9 cellular contexts compared by ENCODE assay signal in genomic region chr6:12890171-12890790, GRCh38.
DNase-seq lines count a peak whose midpoint lies in the region; ATAC-seq and TF ChIP-seq lines count a peak whose summit lies in the region.
"Had no signal": no experiment of that assay in that cellular context is flagged by ENCODE, and none has a peak within 500 bp of the region (broad histone marks: within the 10 kb centered on the region; RNA-seq: fewer than 3 reads in every experiment).

No MANE protein-coding gene starts in this region.

- H3K36me3 Mint-ChIP-seq in activated CD4-positive, alpha-beta T cell treated with anti-CD3 and anti-CD28 coated beads, Interleukin-2, amount 10 ng/mL, durations not matched to agents 24 days and 14 days (ENCODE audit: low read depth), result no peaks in the 10 kb centered on the region

- no peak overlapping the region for H3K27ac Mint-ChIP-seq in activated CD4-positive, alpha-beta T cell treated with anti-CD3 and anti-CD28 coated beads, Interleukin-2, amount 10 ng/mL, durations not matched to agents 24 days and 14 days

- no peaks in the 10 kb centered on the region for H3K27me3 ChIP-seq in kidney epithelial cell (ENCODE audit: control insufficient read depth, insufficient read depth, low read length)
- H3K27me3 ChIP-seq: sigmoid colon had no signal

- H3K4me1 Mint-ChIP-seq in activated CD4-positive, alpha-beta T cell treated with anti-CD3 and anti-CD28 coated beads, Interleukin-2, amount 10 ng/mL, durations not matched to agents 24 days and 14 days, result no peaks in the 10 kb centered on the region

- H3K9me3 Mint-ChIP-seq in activated CD4-positive, alpha-beta T cell treated with anti-CD3 and anti-CD28 coated beads, Interleukin-2, amount 10 ng/mL, durations not matched to agents 24 days and 14 days, result peaks cover 8% of the 10 kb centered on the region

- POLR2A ChIA-PET in HEK293T (lab: Yijun Ruan, JAX), result no interaction called here

- in situ Hi-C loops in GM13976 (cut with MboI; ENCODE audit: low sequenced_read_pairs, unreplicated experiment), result loop anchor here (25.0 kb wide), 2 partner anchors 253 to 1303 kb away; no protein-coding TSS in a partner anchor

- H3K27me3 Mint-ChIP-seq in activated CD4-positive, alpha-beta T cell treated with anti-CD3 and anti-CD28 coated beads, Interleukin-2, amount 10 ng/mL, durations not matched to agents 24 days and 14 days, result peaks cover 5% of the 10 kb centered on the region

- H3K36me3 ChIP-seq in kidney epithelial cell (ENCODE audit: control insufficient read depth, insufficient read depth, low read length), result no peaks in the 10 kb centered on the region
- H3K36me3 ChIP-seq: sigmoid colon had no signal

- CTCF ChIA-PET in HEK293T (lab: Yijun Ruan, JAX), result no interaction called here

- no peak overlapping the region for H3K4me3 Mint-ChIP-seq in activated CD4-positive, alpha-beta T cell treated with anti-CD3 and anti-CD28 coated beads, Interleukin-2, amount 10 ng/mL, durations not matched to agents 24 days and 14 days

- DNase-seq in AG09319 (ENCODE audit: extremely low read depth, low read depth) (no peak), GM13976 (ENCODE audit: low spot score) (no peak), kidney epithelial cell (ENCODE audit: low read depth) (no peak), Ammon's horn (ENCODE audit: low spot score) (no peak), HEK293T (ENCODE audit: extremely low spot score) (no peak)
- DNase-seq in activated CD4-positive, alpha-beta T cell treated with anti-CD3 and anti-CD28 coated beads, Interleukin-2, amount 10 ng/mL, durations not matched to agents 24 days and 14 days, result peak; percentile 71
- DNase-seq: sigmoid colon had no signal

- H3K4me3 ChIP-seq in kidney epithelial cell (ENCODE audit: low read depth, low read length), result no peak overlapping the region
- H3K4me3 ChIP-seq: sigmoid colon had no signal

- peak; percentile 17 for TF ChIP-seq CTCF in AG09319 (IDR thresholded peaks at IDR 0.05; ENCODE audit: low read depth, low read length)
- peak; percentile 20 for TF ChIP-seq CTCF in GM13976 (IDR thresholded peaks at IDR 0.05; ENCODE audit: borderline replicate concordance, control extremely low read depth, extremely low read depth, insufficient read depth, missing control alignments)
- TF ChIP-seq CTCF in kidney epithelial cell (IDR thresholded peaks at IDR 0.05; ENCODE audit: insufficient read depth, low read length, poor library complexity, severe bottlenecking), result peak; percentile 42

- no peak for ATAC-seq in GM18502 (IDR thresholded peaks at IDR 0.05; ENCODE audit: poor library complexity, unreplicated experiment)
- no peak for ATAC-seq in GM21717 (IDR thresholded peaks at IDR 0.05; ENCODE audit: unreplicated experiment)

- intact Hi-C loops in activated CD4-positive, alpha-beta T cell treated with anti-CD3 and anti-CD28 coated beads, Interleukin-2, amount 10 ng/mL, durations not matched to agents 24 days and 14 days (cut with micrococcal nuclease), result loop anchor here (5.0 kb wide), 1 partner anchor 1303 kb away; no protein-coding TSS in a partner anchor

TF ChIP-seq in HEK293T, 16 proteins besides CTCF, POLR2A, EP300 and RAD21:
- TF ChIP-seq L3MBTL2 (conservative IDR thresholded peaks at IDR 0.05), result no peak
